12 cellular contexts compared by ENCODE assay signal in the genomic region with DNA sequence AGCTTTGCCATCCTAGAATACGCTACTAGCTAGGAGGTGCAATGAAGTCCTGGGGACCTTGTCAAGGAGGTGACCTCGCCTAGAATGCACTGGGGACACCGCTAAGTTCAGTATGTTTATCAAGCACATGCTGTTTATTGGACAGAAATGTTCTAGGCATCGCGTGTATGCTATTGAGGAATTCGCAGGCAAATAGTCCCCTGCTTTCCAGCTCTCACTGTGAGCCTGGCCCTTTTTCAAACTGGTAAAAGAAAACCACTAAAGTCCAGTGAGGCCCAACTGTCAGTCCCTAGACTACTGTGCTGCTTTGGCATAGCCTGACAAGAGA. TPM values are rescaled to one million over a fixed set of nuclear protein-coding genes. Genes with fewer than 3 reads are reported as not detected.
DNase-seq lines count a peak whose midpoint lies in the region; ATAC-seq and TF ChIP-seq lines count a peak whose summit lies in the region.
"Had no signal": no experiment of that assay in that cellular context is flagged by ENCODE, and none has a peak within 500 bp of the region (broad histone marks: within the 10 kb centered on the region; RNA-seq: fewer than 3 reads in every experiment).

No MANE protein-coding gene starts in this region.

- H4K20me1 ChIP-seq in Karpas-422 (ENCODE audit: insufficient read depth, low read depth, low read length): no peaks in the 10 kb centered on the region

- H3K79me1 ChIP-seq in trophoblast cell (ENCODE audit: low read length): peaks cover 7% of the 10 kb centered on the region

- H3K4me2 ChIP-seq in trophoblast cell (ENCODE audit: low read length) (no peak overlapping the region), Karpas-422 (ENCODE audit: low read depth, low read length, poor library complexity, severe bottlenecking) (no peak overlapping the region)
- H3K4me2 ChIP-seq: smooth muscle cell had no signal

- H2BK5ac ChIP-seq in trophoblast cell (ENCODE audit: low read depth, low read length, poor library complexity): no peak overlapping the region

- no peak for TF ChIP-seq CTCF in brain (conservative IDR thresholded peaks at IDR 0.05)

- peaks cover 21% of the 10 kb centered on the region for H3K4me1 Mint-ChIP-seq in activated CD8-positive, alpha-beta memory T cell treated with anti-CD3 and anti-CD28 coated beads, Interleukin-2, amount 10 ng/mL, durations not matched to agents 7 days and 5 days
- H3K4me1 Mint-ChIP-seq in brain: peaks cover 34% of the 10 kb centered on the region

- H3K27me3 ChIP-seq in MG63 (no peaks in the 10 kb centered on the region), trophoblast cell (ENCODE audit: insufficient read depth, low read length) (no peaks in the 10 kb centered on the region), Karpas-422 (ENCODE audit: low read length) (no peaks in the 10 kb centered on the region)

- H3K27ac Mint-ChIP-seq in activated CD8-positive, alpha-beta memory T cell treated with anti-CD3 and anti-CD28 coated beads, Interleukin-2, amount 10 ng/mL, durations not matched to agents 7 days and 5 days: no peak overlapping the region
- H3K27ac Mint-ChIP-seq in brain: peak overlapping the region in 4 of 5 experiments; percentile 39 to 99 (median 68)

- H3K27me3 Mint-ChIP-seq in activated CD8-positive, alpha-beta memory T cell treated with anti-CD3 and anti-CD28 coated beads, Interleukin-2, amount 10 ng/mL, durations not matched to agents 7 days and 5 days: no peaks in the 10 kb centered on the region
- H3K27me3 Mint-ChIP-seq in brain: peaks cover 4% of the 10 kb centered on the region

- no peak overlapping the region for H3K4me3 ChIP-seq in MG63
- H3K4me3 ChIP-seq in trophoblast cell (ENCODE audit: low read depth, low read length): no peak overlapping the region
- no peak overlapping the region for H3K4me3 ChIP-seq in Karpas-422 (ENCODE audit: low read length)

- H2AFZ ChIP-seq in trophoblast cell (ENCODE audit: insufficient read depth, low read length, poor library complexity): no peak overlapping the region
- H2AFZ ChIP-seq in Karpas-422 (ENCODE audit: low read length): no peak overlapping the region

- no peak overlapping the region for H2AK5ac ChIP-seq in trophoblast cell (ENCODE audit: low read length)

- H3K36me3 ChIP-seq in MG63: peaks cover 10% of the 10 kb centered on the region
- H3K36me3 ChIP-seq in trophoblast cell (ENCODE audit: control insufficient read depth in 1 of 2, insufficient read depth in 2 of 2, low read length in 2 of 2): no peaks in the 10 kb centered on the region
- H3K36me3 ChIP-seq in Karpas-422 (ENCODE audit: insufficient read depth, low read length): no peaks in the 10 kb centered on the region
- H3K36me3 ChIP-seq: thoracic aorta had no signal

- no peak overlapping the region for H4K12ac ChIP-seq in trophoblast cell (ENCODE audit: low read depth, low read length)

- no peaks in the 10 kb centered on the region for H3K9me3 ChIP-seq in MG63
- H3K9me3 ChIP-seq in trophoblast cell (ENCODE audit: insufficient read depth, low read depth, low read length): no peaks in the 10 kb centered on the region
- H3K9me3 ChIP-seq in Karpas-422 (ENCODE audit: low read length): no peaks in the 10 kb centered on the region
- H3K9me3 ChIP-seq: SK-N-SH, thoracic aorta had no signal

- no peak for DNase-seq in activated CD8-positive, alpha-beta memory T cell treated with anti-CD3 and anti-CD28 coated beads, Interleukin-2, amount 10 ng/mL, durations not matched to agents 7 days and 5 days
- DNase-seq in activated CD8-positive, alpha-beta memory T cell treated with anti-CD3 and anti-CD28 coated beads for 24 hours: no peak
- DNase-seq in MG63: peak; percentile 46
- no peak for DNase-seq in trophoblast cell
- DNase-seq in Karpas-422: no peak
- DNase-seq: NCI-H1092, SK-N-SH had no signal

- peak overlapping the region; percentile 52 for H3K4me3 Mint-ChIP-seq in activated CD8-positive, alpha-beta memory T cell treated with anti-CD3 and anti-CD28 coated beads, Interleukin-2, amount 10 ng/mL, durations not matched to agents 7 days and 5 days
- H3K4me3 Mint-ChIP-seq in brain: peak overlapping the region; percentile 56 to 96 (median 65)

- no peak overlapping the region for H3K4ac ChIP-seq in trophoblast cell (ENCODE audit: low read depth, low read length)

- H3K14ac ChIP-seq in trophoblast cell (ENCODE audit: low read length): no peak overlapping the region

- H4K91ac ChIP-seq in trophoblast cell (ENCODE audit: low read depth, low read length): no peak overlapping the region

- no peak overlapping the region for H3K18ac ChIP-seq in trophoblast cell (ENCODE audit: low read length)

- H3K9me2 ChIP-seq in Karpas-422 (replicated peaks; ENCODE audit: insufficient read depth, low read length): no peaks in the 10 kb centered on the region
- H3K9me2 ChIP-seq: SK-N-SH had no signal

- H3K36me3 Mint-ChIP-seq in activated CD8-positive, alpha-beta memory T cell treated with anti-CD3 and anti-CD28 coated beads, Interleukin-2, amount 10 ng/mL, durations not matched to agents 7 days and 5 days: peaks cover 4% of the 10 kb centered on the region
- H3K36me3 Mint-ChIP-seq in brain: no peaks in the 10 kb centered on the region

- H3K9ac ChIP-seq in trophoblast cell (ENCODE audit: low read length): no peak overlapping the region
- no peak overlapping the region for H3K9ac ChIP-seq in Karpas-422 (ENCODE audit: low read length)
- H3K9ac ChIP-seq: SK-N-SH had no signal

- H2BK120ac ChIP-seq in trophoblast cell (ENCODE audit: insufficient read depth, low read length, poor library complexity): no peak overlapping the region

- no peak for ATAC-seq in activated CD8-positive, alpha-beta memory T cell treated with anti-CD3 and anti-CD28 coated beads, Interleukin-2, amount 10 ng/mL, durations not matched to agents 7 days and 5 days
- no peak for ATAC-seq in GM21526 (IDR thresholded peaks at IDR 0.05; ENCODE audit: low FRiP score, unreplicated experiment)
- no peak for ATAC-seq in HG03097 (IDR thresholded peaks at IDR 0.05; ENCODE audit: low FRiP score, unreplicated experiment)

- peak overlapping the region; percentile 10 for H3K23ac ChIP-seq in trophoblast cell (ENCODE audit: low read length)

- H3K4me1 ChIP-seq in trophoblast cell (ENCODE audit: control insufficient read depth in 1 of 2, insufficient read depth in 2 of 2, low read length in 2 of 2): no peaks in the 10 kb centered on the region
- peaks cover 11% of the 10 kb centered on the region for H3K4me1 ChIP-seq in Karpas-422 (ENCODE audit: low read length)

- H3K27ac ChIP-seq in trophoblast cell (ENCODE audit: low read depth, low read length) (no peak overlapping the region), Karpas-422 (ENCODE audit: low read length) (no peak overlapping the region)
- H3K27ac ChIP-seq: thoracic aorta had no signal

- H2BK12ac ChIP-seq in trophoblast cell (ENCODE audit: low read length): no peak overlapping the region

- H3K79me2 ChIP-seq in trophoblast cell (ENCODE audit: control insufficient read depth, insufficient read depth, low read length, poor library complexity) (peaks cover 7% of the 10 kb centered on the region), Karpas-422 (ENCODE audit: low read length) (peaks cover 35% of the 10 kb centered on the region)

- H4K8ac ChIP-seq in trophoblast cell (ENCODE audit: low read depth, low read length): no peak overlapping the region

- no CpG with 5 or more reads among the region's 6 CpGs for WGBS in trophoblast cell (ENCODE audit: extremely low coverage, insufficient coverage, insufficient read length)

- H3K9me3 Mint-ChIP-seq in activated CD8-positive, alpha-beta memory T cell treated with anti-CD3 and anti-CD28 coated beads, Interleukin-2, amount 10 ng/mL, durations not matched to agents 7 days and 5 days (ENCODE audit: low read depth): no peaks in the 10 kb centered on the region
- no peaks in the 10 kb centered on the region for H3K9me3 Mint-ChIP-seq in brain

- CTCF ChIA-PET in activated CD8-positive, alpha-beta memory T cell treated with anti-CD3 and anti-CD28 coated beads, Interleukin-2, amount 10 ng/mL, durations not matched to agents 7 days and 5 days (lab: Charles Lee): interaction anchor here (1.0 to 5.4 kb wide), 6 partner anchors 18 to 116 kb away, joined by 3 to 37 read pairs (median 16); partner anchors contain the start of genes DHRS13, NEK8 and TLCD1

RNA-seq across cellular contexts. Expression of gene FAM222B, which starts 1.2 kb away (rescaled TPM):
- total RNA-seq in activated CD8-positive, alpha-beta memory T cell treated with anti-CD3 and anti-CD28 coated beads, Interleukin-2, amount 10 ng/mL, durations not matched to agents 7 days and 5 days: 10 to 100 TPM; 14.5 to 19.6 TPM
- total RNA-seq in MG63 (2014; rRNA removed; shearing (Covaris generic); ENCODE audit: low replicate concordance): 0.05 and 0.46 TPM in 2 replicates
- polyA plus RNA-seq in brain (ENCODE audit: insufficient read depth, low read depth, low replicate concordance): 32.3 TPM
- polyA plus RNA-seq in trophoblast cell (2013): 45.9 and 48.6 TPM in 2 replicates
- total RNA-seq in Karpas-422 (2014; rRNA removed; shearing (Covaris generic); ENCODE audit: low replicate concordance): 8.0 and 9.6 TPM in 2 replicates

RNA-seq across cellular contexts. Expression of gene ERAL1, which starts 11.0 kb away (rescaled TPM):
- total RNA-seq in activated CD8-positive, alpha-beta memory T cell treated with anti-CD3 and anti-CD28 coated beads, Interleukin-2, amount 10 ng/mL, durations not matched to agents 7 days and 5 days: 10 to 100 TPM; 46.1 to 50.6 TPM
- 34.5 and 60.8 TPM in 2 replicates for total RNA-seq in MG63 (2014; rRNA removed; shearing (Covaris generic); ENCODE audit: low replicate concordance)
- 91.1 TPM for polyA plus RNA-seq in brain (ENCODE audit: insufficient read depth, low read depth, low replicate concordance)
- polyA plus RNA-seq in trophoblast cell (2013): 39.0 and 40.1 TPM in 2 replicates
- total RNA-seq in Karpas-422 (2014; rRNA removed; shearing (Covaris generic); ENCODE audit: low replicate concordance): 19.5 and 46.2 TPM in 2 replicates

RNA-seq across cellular contexts. Expression of gene FLOT2, which starts 53.8 kb away (rescaled TPM):
- 100 to 1,000 TPM; 143 to 191 TPM for total RNA-seq in activated CD8-positive, alpha-beta memory T cell treated with anti-CD3 and anti-CD28 coated beads, Interleukin-2, amount 10 ng/mL, durations not matched to agents 7 days and 5 days
- 72.9 and 85.2 TPM in 2 replicates for total RNA-seq in MG63 (2014; rRNA removed; shearing (Covaris generic); ENCODE audit: low replicate concordance)
- polyA plus RNA-seq in brain (ENCODE audit: insufficient read depth, low read depth, low replicate concordance): 183 TPM
- polyA plus RNA-seq in trophoblast cell (2013): 54.6 and 58.2 TPM in 2 replicates
- 35.8 and 57.8 TPM in 2 replicates for total RNA-seq in Karpas-422 (2014; rRNA removed; shearing (Covaris generic); ENCODE audit: low replicate concordance)

RNA-seq across cellular contexts. Expression of gene DHRS13, which starts 59.1 kb away (rescaled TPM):
- total RNA-seq in activated CD8-positive, alpha-beta memory T cell treated with anti-CD3 and anti-CD28 coated beads, Interleukin-2, amount 10 ng/mL, durations not matched to agents 7 days and 5 days: 10 to 100 TPM; 23.1 to 25.9 TPM
- 10.3 and 12.0 TPM in 2 replicates for total RNA-seq in MG63 (2014; rRNA removed; shearing (Covaris generic); ENCODE audit: low replicate concordance)
- 34.5 TPM for polyA plus RNA-seq in brain (ENCODE audit: insufficient read depth, low read depth, low replicate concordance)
- polyA plus RNA-seq in trophoblast cell (2013): 11.2 and 11.4 TPM in 2 replicates
- 12.9 and 26.5 TPM in 2 replicates for total RNA-seq in Karpas-422 (2014; rRNA removed; shearing (Covaris generic); ENCODE audit: low replicate concordance)
